ENCODE assay signal across 8 cellular contexts in genomic region chr7:16421333-16422099, GRCh38. TPM values are rescaled to one million over a fixed set of nuclear protein-coding genes. Genes with fewer than 3 reads are reported as not detected.
DNase-seq lines count a peak whose midpoint lies in the region; ATAC-seq and TF ChIP-seq lines count a peak whose summit lies in the region.

TSS of gene CRPPA (minus strand) at chr7:16421538. CDS start at chr7:16421322, 216 bp downstream.

- H3K9me3 Mint-ChIP-seq in activated naive CD4-positive, alpha-beta T cell treated with anti-CD3 and anti-CD28 coated beads, Interleukin-2, amount 50 U/mL, for 72 hours: peaks cover 0 to 6% of the 10 kb centered on the region in 2 donors
- H3K9me3 Mint-ChIP-seq in osteocyte (ENCODE audit: unreplicated experiment): no peaks in the 10 kb centered on the region

- no peaks in the 10 kb centered on the region for H3K27me3 Mint-ChIP-seq in osteocyte (ENCODE audit: unreplicated experiment)

- H3K27ac Mint-ChIP-seq in activated naive CD4-positive, alpha-beta T cell treated with anti-CD3 and anti-CD28 coated beads, Interleukin-2, amount 50 U/mL, for 72 hours: peak within 1 kb of the TSS; percentile 89 to 90
- H3K27ac Mint-ChIP-seq in osteocyte (ENCODE audit: unreplicated experiment): peak within 1 kb of the TSS; percentile 99

- ATAC-seq in GM18909 (IDR thresholded peaks at IDR 0.05; ENCODE audit: poor library complexity, unreplicated experiment) (peak; percentile 40), HG03135 (IDR thresholded peaks at IDR 0.05; ENCODE audit: unreplicated experiment) (peak; percentile 37), Right ventricle myocardium superior (ENCODE audit: poor library complexity) (peak; percentile 73)
- ATAC-seq in activated naive CD4-positive, alpha-beta T cell treated with anti-CD3 and anti-CD28 coated beads, Interleukin-2, amount 50 U/mL, for 72 hours: peak; percentile 31 to 39

- intact Hi-C loops in Right ventricle myocardium superior (cut with DNase I): no loop called here

- H3K27me3 ChIP-seq in AG04450 (ENCODE audit: control insufficient read depth, insufficient read depth, low read length) (no peaks in the 10 kb centered on the region), Peyer's patch (no peaks in the 10 kb centered on the region)

- no peaks in the 10 kb centered on the region for H3K9me3 ChIP-seq in AG04450 (ENCODE audit: control insufficient read depth, insufficient read depth, low read length)
- no peaks in the 10 kb centered on the region for H3K9me3 ChIP-seq in Peyer's patch

- DNase-seq in AG04450 (ENCODE audit: low read depth, low spot score) (no peak), Peyer's patch (peak in 2 of 3 donors; percentile 21 to 70), Right ventricle myocardium superior (peak; percentile 56), osteocyte (ENCODE audit: extremely low spot score, unreplicated experiment) (peak; percentile 87), SIG-M5 (lab: John Stamatoyannopoulos, UW) (no peak)
- peak; percentile 33 to 58 for DNase-seq in activated naive CD4-positive, alpha-beta T cell treated with anti-CD3 and anti-CD28 coated beads, Interleukin-2, amount 50 U/mL, for 72 hours (ENCODE audit: low spot score in 2 of 2)

- TF ChIP-seq POLR2A in Peyer's patch (IDR thresholded peaks at IDR 0.05): no peak

- peaks cover 0 to 8% (median 0%) of the 10 kb centered on the region in 4 donors for H3K4me1 ChIP-seq in Peyer's patch

- CTCF ChIA-PET in AG04450 (lab: Charles Lee): interaction anchor here (1.4 to 1.9 kb wide), 2 partner anchors 28 to 143 kb away, joined by 3 to 6 read pairs; no protein-coding TSS in a partner anchor

- H3K4me3 Mint-ChIP-seq in osteocyte (ENCODE audit: unreplicated experiment): peak within 1 kb of the TSS; percentile 90

- peak within 1 kb of the TSS; percentile 95 for H3K27ac ChIP-seq in AG04450 (ENCODE audit: low read depth, low read length)
- H3K27ac ChIP-seq in Peyer's patch: peak within 1 kb of the TSS; percentile 83 to 98 (median 93)

- TF ChIP-seq CTCF in AG04450 (IDR thresholded peaks at IDR 0.05; ENCODE audit: low read depth, low read length) (no peak), Peyer's patch (IDR thresholded peaks at IDR 0.05) (no peak), osteocyte (IDR thresholded peaks at IDR 0.05) (no peak)

- H3K4me1 Mint-ChIP-seq in osteocyte (ENCODE audit: unreplicated experiment): peaks cover 27% of the 10 kb centered on the region

- POLR2A ChIA-PET in AG04450 (lab: Yijun Ruan, JAX): interaction anchor here (1.2 to 1.7 kb wide), 4 partner anchors 74 to 224 kb away, joined by 3 to 7 read pairs (median 4); partner anchors contain the start of genes ANKMY2 and BZW2

- H3K36me3 Mint-ChIP-seq in activated naive CD4-positive, alpha-beta T cell treated with anti-CD3 and anti-CD28 coated beads, Interleukin-2, amount 50 U/mL, for 72 hours: peaks cover 4 to 17% of the 10 kb centered on the region in 2 donors
- H3K36me3 Mint-ChIP-seq in osteocyte (ENCODE audit: unreplicated experiment): no peaks in the 10 kb centered on the region

- peak within 1 kb of the TSS; percentile 65 for H3K4me3 ChIP-seq in AG04450 (ENCODE audit: low read depth, low read length)
- H3K4me3 ChIP-seq in Peyer's patch: peak within 1 kb of the TSS; percentile 62 to 88 (median 82)

- no peaks in the 10 kb centered on the region for H3K36me3 ChIP-seq in Peyer's patch

RNA-seq across cellular contexts. Expression of gene CRPPA, which starts in this region (rescaled TPM):
- 0.92 and 1.1 TPM in 2 replicates for polyA plus RNA-seq in AG04450 (2011; rRNA removed)
- 1.3 and 1.9 TPM in 2 replicates for polyA minus RNA-seq in AG04450 (2011; rRNA and poly(A)+ RNA removed)
- 1 to 10 TPM in 3 of 4 donors, under 1 TPM in 1; 0.67 to 4.1 (median 1.9) TPM for total RNA-seq in Peyer's patch
- 1 to 10 TPM in 1 of 2 donors, under 1 TPM in 1; 0.43 to 1.0 TPM for total RNA-seq in activated naive CD4-positive, alpha-beta T cell treated with anti-CD3 and anti-CD28 coated beads, Interleukin-2, amount 50 U/mL, for 72 hours
- total RNA-seq in Right ventricle myocardium superior: 8.7 TPM
- 2.6 and 3.3 TPM in 2 replicates for total RNA-seq in osteocyte

Comparison
In these comparisons a context has a peak if more than half of its experiments do, and no peak if none do; other contexts are left out.
1. DNase-seq: peak in Peyer's patch (2 of 3), activated naive CD4-positive, alpha-beta T cell treated with anti-CD3 and anti-CD28 coated beads, Interleukin-2, amount 50 U/mL, for 72 hours (2 of 2), Right ventricle myocardium superior (single experiment) and osteocyte (single experiment); none in AG04450 (single experiment) and SIG-M5 (single experiment).
2. Peak in every context shown above with its lines, with median percentiles within 50 percentile points of each other: ATAC-seq.